ENCODE assay signal across 21 cellular contexts in the genomic region with DNA sequence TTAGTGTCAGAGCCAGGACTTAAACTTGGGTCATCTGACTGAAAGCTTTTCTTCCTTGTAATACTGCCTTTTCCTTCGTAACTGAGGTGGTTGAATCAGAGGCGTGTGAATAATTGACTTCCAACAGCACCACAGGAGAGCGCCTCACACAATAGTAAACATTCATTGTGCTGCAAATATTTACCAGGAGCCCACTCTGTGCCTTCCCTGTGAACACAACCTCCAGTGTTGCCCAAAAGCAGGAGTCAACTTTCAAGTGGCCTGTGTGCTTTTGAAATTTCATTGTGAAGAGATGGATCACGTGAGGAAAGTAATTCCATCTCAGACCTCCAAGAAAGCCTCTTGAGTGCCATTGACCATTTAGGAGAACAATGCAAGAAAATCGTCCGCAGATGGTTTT.
DNase-seq lines count a peak whose midpoint lies in the region; ATAC-seq, FAIRE-seq and TF ChIP-seq lines count a peak whose summit lies in the region.
"Had no signal": no experiment of that assay in that cellular context is flagged by ENCODE, and none has a peak within 500 bp of the region (broad histone marks: within the 10 kb centered on the region; RNA-seq: fewer than 3 reads in every experiment).

No MANE protein-coding gene starts in this region.

- H4K5ac ChIP-seq in H1 (ENCODE audit: insufficient read length, low read depth, low read length), result no peak overlapping the region

- CTCF ChIA-PET in H1 (lab: Charles Lee; ENCODE audit: partially characterized antibody), result interaction anchor here (0.8 to 1.3 kb wide), 5 partner anchors 60 to 889 kb away, joined by 3 to 4 read pairs (median 3); a partner anchor contains a TSS

- H3K79me1 ChIP-seq in H1 (ENCODE audit: low read depth, low read length), result no peaks in the 10 kb centered on the region

- no peak overlapping the region for H2BK12ac ChIP-seq in H1 (ENCODE audit: low read depth, low read length)

- no peak overlapping the region for H2AFZ ChIP-seq in H1 (ENCODE audit: low read length)

- no peak overlapping the region for H3K9ac ChIP-seq in H1 (replicated peaks in 1 of 4; ENCODE audit: extremely low read depth in 1 of 4, low read depth in 3 of 4, low read length in 3 of 4)

- H3K18ac ChIP-seq in H1 (ENCODE audit: extremely low read depth, low read length), result no peak overlapping the region

- H3K14ac ChIP-seq in H1 (ENCODE audit: insufficient read length), result no peak overlapping the region

- peak overlapping the region; percentile 22 to 34; a peak in 3 of 4 replicates for H3K4me2 ChIP-seq in H1 (ENCODE audit: insufficient read depth in 1 of 2, low read depth in 2 of 2, low read length in 2 of 2)

- no peak overlapping the region for H3K4ac ChIP-seq in H1 (replicated peaks; ENCODE audit: insufficient read length, low read depth, low read length)

- H3K4me3 ChIP-seq in LNCaP clone FGC (ENCODE audit: low read depth, low read length) (peak overlapping the region; percentile 15; the same call in 1 of the 2 replicates), H1 (ENCODE audit: extremely low read depth in 1 of 4, insufficient read depth in 2 of 4, low read depth in 3 of 4, low read length in 4 of 4) (peak overlapping the region in 1 of 4 experiments; percentile 22; a peak in 1 of 8 replicates), lung (no peak overlapping the region)
- H3K4me3 ChIP-seq: gastrocnemius medialis, tibial nerve had no signal

- H4K91ac ChIP-seq in H1 (replicated peaks; ENCODE audit: insufficient read length, low read length), result no peak overlapping the region

- 1% methylated on average over 6 of the region's 6 CpGs; no CpG with 5 or more reads in 1 of the 2 experiments for WGBS in H1 (ENCODE audit: extremely low coverage in 1 of 2, insufficient coverage in 1 of 2, insufficient read length in 1 of 2, insufficient replicate concordance in 2 of 2, low coverage in 1 of 2, low lambda C conversion rate in 2 of 2, missing lambda C conversion rate in 1 of 2), 2 experiments
- WGBS in lung, 2 donors, result 51 to 74% methylated on average over 6 of the region's 6 CpGs

- no peak for TF ChIP-seq POLR2A in H1 (IDR thresholded peaks at IDR 0.05; ENCODE audit: control extremely low read depth in 1 of 2, low read depth in 2 of 2, low read length in 2 of 2)

- no peak overlapping the region for H2BK120ac ChIP-seq in H1 (replicated peaks; ENCODE audit: low read depth, low read length)

- no peaks in the 10 kb centered on the region for H3K79me2 ChIP-seq in H1 (ENCODE audit: control insufficient read depth in 1 of 2, insufficient read depth in 2 of 2, low read length in 2 of 2)

- H3K9me3 ChIP-seq in H1 (ENCODE audit: insufficient read depth in 2 of 2, low read depth in 1 of 2, low read length in 1 of 2) (no peaks in the 10 kb centered on the region), lung (ENCODE audit: control insufficient read depth in 2 of 2, insufficient read depth in 1 of 2, low read length in 1 of 2) (no peaks in the 10 kb centered on the region)
- H3K9me3 ChIP-seq: gastrocnemius medialis, tibial nerve had no signal

- TF ChIP-seq CTCF in LNCaP clone FGC (IDR thresholded peaks at IDR 0.05; ENCODE audit: control insufficient read depth, extremely low read depth, insufficient read depth), result no peak
- no peak for TF ChIP-seq CTCF in H1 (IDR thresholded peaks at IDR 0.05; ENCODE audit: control extremely low read depth in 1 of 3, insufficient read depth in 1 of 3, low read depth in 1 of 3, low read length in 3 of 3)
- no peak for TF ChIP-seq CTCF in lung (IDR thresholded peaks at IDR 0.05; ENCODE audit: control extremely low read depth, extremely low read depth)

- H3K36me3 ChIP-seq in H1 (ENCODE audit: control insufficient read depth in 2 of 4, insufficient read depth in 4 of 4, low read length in 3 of 4), result no peaks in the 10 kb centered on the region
- H3K36me3 ChIP-seq in lung (ENCODE audit: control insufficient read depth in 2 of 2, insufficient read depth in 2 of 2, low read length in 2 of 2), result no peaks in the 10 kb centered on the region
- H3K36me3 ChIP-seq: brain microvascular endothelial cell, gastrocnemius medialis, tibial nerve had no signal

- H3K27me3 ChIP-seq in H1 (replicated peaks in 1 of 4; ENCODE audit: control insufficient read depth in 3 of 4, extremely low read depth in 1 of 4, insufficient read depth in 3 of 4, low read length in 3 of 4) (peaks cover 0 to 3% (median 1%) of the 10 kb centered on the region in 4 experiments; a peak in 3 of 7 replicates), lung (ENCODE audit: control insufficient read depth, insufficient read depth) (no peaks in the 10 kb centered on the region)
- H3K27me3 ChIP-seq: brain microvascular endothelial cell, tibial nerve had no signal

- H3K23me2 ChIP-seq in H1 (ENCODE audit: low read depth, low read length), result no peaks in the 10 kb centered on the region

- no peak overlapping the region for H4K8ac ChIP-seq in H1 (ENCODE audit: extremely low read depth, insufficient read depth, low read length)

- FAIRE-seq in H1 (lab: Jason Lieb, UNC), result peak; percentile 97
- FAIRE-seq: keratinocyte, RCC 7860 had no signal

- no peak overlapping the region for H3K23ac ChIP-seq in H1 (ENCODE audit: insufficient read length)

- TF ChIP-seq EP300 in H1 (IDR thresholded peaks at IDR 0.05; ENCODE audit: borderline replicate concordance in 1 of 2, low read depth in 2 of 2, low read length in 2 of 2), result peak in 1 of 2 experiments; percentile 75; a peak in 1 of 3 replicates

- H2BK5ac ChIP-seq in H1 (ENCODE audit: low read depth, low read length), result no peak overlapping the region

- in situ Hi-C loops in ACHN (cut with HindIII; ENCODE audit: low pct_ligation_motif_present, low pct_unique_long_range_greater_than_20kb, low sequenced_read_pairs), result no loop called here

- no peak for ATAC-seq in lung (ENCODE audit: insufficient read depth, low FRiP score)
- ATAC-seq in GM21576 (IDR thresholded peaks at IDR 0.05; ENCODE audit: unreplicated experiment), result no peak
- no peak for ATAC-seq in GM18502 (IDR thresholded peaks at IDR 0.05; ENCODE audit: poor library complexity, unreplicated experiment)
- ATAC-seq: activated T-cell treated with anti-CD3 and anti-CD28 coated beads, Interleukin-2, amount 50 U/mL, for 4 hours; gastrocnemius medialis; stimulated activated naive B cell treated with anti-CD40 and anti-IgM and Interleukin-4, amounts not matched to agents 10 μg/mL and 1 μg/mL and 100 μg/mL, for 72 hours had no signal

- POLR2A ChIA-PET in H1 (lab: Charles Lee; ENCODE audit: partially characterized antibody), result no interaction called here

- H3K4me1 ChIP-seq in H1 (replicated peaks in 1 of 4; ENCODE audit: control insufficient read depth in 3 of 4, insufficient read depth in 4 of 4, low read length in 3 of 4), result peaks cover 6 to 19% (median 15%) of the 10 kb centered on the region in 4 experiments; a peak in 4 of 7 replicates
- no peaks in the 10 kb centered on the region for H3K4me1 ChIP-seq in lung (ENCODE audit: control insufficient read depth in 2 of 2, insufficient read depth in 2 of 2, low read length in 2 of 2)
- H3K4me1 ChIP-seq: gastrocnemius medialis, tibial nerve had no signal

- no peak overlapping the region for H3K56ac ChIP-seq in H1 (replicated peaks; ENCODE audit: insufficient read length, low read depth, low read length)

- TF ChIP-seq RAD21 in H1 (IDR thresholded peaks at IDR 0.05 in 1 of 2, conservative IDR thresholded peaks at IDR 0.05 in 1 of 2; ENCODE audit: low read depth in 2 of 2, low read length in 2 of 2), result no peak

- H4K20me1 ChIP-seq in H1 (replicated peaks in 1 of 2; ENCODE audit: control insufficient read depth in 1 of 2, insufficient read depth in 2 of 2, low read length in 2 of 2), result no peaks in the 10 kb centered on the region

- no peak overlapping the region for H2BK15ac ChIP-seq in H1 (ENCODE audit: low read length)

- DNase-seq in ACHN (peak; percentile 6), LNCaP clone FGC (ENCODE audit: low read depth) (peak; percentile 79), H1 (ENCODE audit: low read depth in 1 of 2, low spot score in 2 of 2) (peak in 1 of 2 experiments; percentile 62), lung (ENCODE audit: low spot score) (peak; percentile 35), NCI-H2196 (lab: John Stamatoyannopoulos, UW; ENCODE audit: unreplicated experiment) (no peak), NCI-H526 treated with DMSO at 0.1 percent for 48 hours (lab: John Stamatoyannopoulos, UW) (no peak)
- DNase-seq: activated CD4-positive, alpha-beta memory T cell treated with anti-CD3 and anti-CD28 coated beads, Interleukin-2, amount 10 ng/mL, durations not matched to agents 7 days and 5 days; activated T-cell treated with anti-CD3 and anti-CD28 coated beads, Interleukin-2, amount 50 U/mL, for 4 hours; brain microvascular endothelial cell; cortex of kidney; DND-41; gastrocnemius medialis; HFFc6; NCI-H1694; NCI-H82; stimulated activated naive B cell treated with anti-CD40 and anti-IgM and Interleukin-4, amounts not matched to agents 10 μg/mL and 1 μg/mL and 100 μg/mL, for 72 hours had no signal

- H3K27ac ChIP-seq in H1 (ENCODE audit: low read depth, low read length) (no peak overlapping the region), lung (ENCODE audit: low read depth in 1 of 2, low read length in 1 of 2) (no peak overlapping the region)
- H3K27ac ChIP-seq: brain microvascular endothelial cell, gastrocnemius medialis, tibial nerve had no signal

- no peak overlapping the region for H2BK20ac ChIP-seq in H1 (ENCODE audit: low read length)

- H2AK5ac ChIP-seq in H1 (ENCODE audit: low read depth, low read length), result no peak overlapping the region

TF ChIP-seq in H1, 55 proteins besides CTCF, POLR2A, EP300 and RAD21 (continues in another document):
- TF ChIP-seq TEAD4 (IDR thresholded peaks at IDR 0.05; ENCODE audit: low read depth, low read length), result peak; percentile 59; the same call in 1 of the 2 replicates
- 0 out of 2 replicates have a peak, but pooled peaks have one; percentile 32 for TF ChIP-seq JUND (IDR thresholded peaks at IDR 0.05; ENCODE audit: low read length)
- TF ChIP-seq SRF (IDR thresholded peaks at IDR 0.05; ENCODE audit: low read depth, low read length), result no peak
- no peak for TF ChIP-seq SP4 (IDR thresholded peaks at IDR 0.05; ENCODE audit: low read length)
- TF ChIP-seq RXRA (IDR thresholded peaks at IDR 0.05; ENCODE audit: insufficient read depth, low read depth, low read length), result no peak
- TF ChIP-seq YY1 (IDR thresholded peaks at IDR 0.05; ENCODE audit: low read depth, low read length), result 0 out of 2 replicates have a peak, but pooled peaks have one; percentile 15
- peak; percentile 54 to 96; a peak in 2 of 4 replicates for TF ChIP-seq HDAC2 (IDR thresholded peaks at IDR 0.05; ENCODE audit: borderline replicate concordance in 1 of 2, low read depth in 2 of 2, low read length in 2 of 2)
- TF ChIP-seq BACH1 (IDR thresholded peaks at IDR 0.05; ENCODE audit: low read length), result peak; percentile 63; the same call in 1 of the 2 replicates
- TF ChIP-seq, protein P1, sequence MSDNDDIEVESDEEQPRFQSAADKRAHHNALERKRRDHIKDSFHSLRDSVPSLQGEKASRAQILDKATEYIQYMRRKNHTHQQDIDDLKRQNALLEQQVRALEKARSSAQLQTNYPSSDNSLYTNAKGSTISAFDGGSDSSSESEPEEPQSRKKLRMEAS (IDR thresholded peaks at IDR 0.05), result peak; percentile 13; the same call in 1 of the 2 replicates
- no peak for TF ChIP-seq JUN (IDR thresholded peaks at IDR 0.05; ENCODE audit: low read depth, low read length)
- TF ChIP-seq NANOG (IDR thresholded peaks at IDR 0.05; ENCODE audit: insufficient read depth, low read depth, low read length, poor library complexity, severe bottlenecking), result peak; percentile 30

Comparison
In these comparisons a context has a peak if more than half of its experiments do, and no peak if none do; other contexts are left out.
1. DNase-seq: peak in ACHN (single experiment), LNCaP clone FGC (single experiment) and lung (single experiment); none in NCI-H2196 (single experiment) and NCI-H526 treated with DMSO at 0.1 percent for 48 hours (single experiment).